In genomic region chr2:72943540-72944395, GRCh38 we compare ENCODE assay signal across 1 cellular context.
TF ChIP-seq lines count a peak whose summit lies in the region.

No MANE protein-coding gene starts in this region.

TF ChIP-seq in HepG2, 621 proteins besides CTCF, POLR2A, EP300 and RAD21 (continued from another document and continues in another):
- TF ChIP-seq TFDP1 (CRISPR knock-in tag; IDR thresholded peaks at IDR 0.05; ENCODE audit: borderline replicate concordance): no peak
- no peak for TF ChIP-seq ZBTB49 (CRISPR knock-in tag; IDR thresholded peaks at IDR 0.05; ENCODE audit: borderline replicate concordance)
- TF ChIP-seq ZBTB37 (CRISPR knock-in tag; IDR thresholded peaks at IDR 0.05): peak; percentile 42; the same call in 1 of the 2 replicates
- TF ChIP-seq GMEB2 (CRISPR knock-in tag; IDR thresholded peaks at IDR 0.05; ENCODE audit: low read depth): no peak
- no peak for TF ChIP-seq REST (IDR thresholded peaks at IDR 0.05; ENCODE audit: borderline replicate concordance in 1 of 2, low read depth in 1 of 2, low read length in 2 of 2)
- TF ChIP-seq STAG1 (CRISPR knock-in tag; IDR thresholded peaks at IDR 0.05): no peak
- TF ChIP-seq ATF2 (CRISPR knock-in tag; IDR thresholded peaks at IDR 0.05): no peak
- TF ChIP-seq RARG (CRISPR knock-in tag; IDR thresholded peaks at IDR 0.05; ENCODE audit: low read depth): no peak
- no peak for TF ChIP-seq ZNF407 (CRISPR knock-in tag; IDR thresholded peaks at IDR 0.05; ENCODE audit: not compliant biosample characterization)
- TF ChIP-seq ZNF136 (CRISPR knock-in tag; IDR thresholded peaks at IDR 0.05; ENCODE audit: low read depth): no peak
- TF ChIP-seq AGO1 (IDR thresholded peaks at IDR 0.05; ENCODE audit: low read depth, low read length, poor library complexity, severe bottlenecking): no peak
- no peak for TF ChIP-seq PHF5A (CRISPR knock-in tag; IDR thresholded peaks at IDR 0.05; ENCODE audit: low read depth, unreplicated experiment)
- TF ChIP-seq ZBTB20 (CRISPR knock-in tag; IDR thresholded peaks at IDR 0.05; ENCODE audit: borderline replicate concordance, low read depth): no peak
- TF ChIP-seq HOXA9 (CRISPR knock-in tag; IDR thresholded peaks at IDR 0.05; ENCODE audit: borderline replicate concordance): no peak
- peak; percentile 43; the same call in 1 of the 2 replicates for TF ChIP-seq ARID5B (CRISPR knock-in tag; IDR thresholded peaks at IDR 0.05)
- TF ChIP-seq ZNF547 (CRISPR knock-in tag; IDR thresholded peaks at IDR 0.05): 0 out of 2 replicates have a peak, but pooled peaks have one; percentile 31
- TF ChIP-seq ZBTB33 (CRISPR knock-in tag; IDR thresholded peaks at IDR 0.05): no peak
- TF ChIP-seq SRSF1 (optimal IDR thresholded peaks at IDR 0.05; ENCODE audit: low read depth, low read length): no peak
- TF ChIP-seq HOXA7 (CRISPR knock-in tag; IDR thresholded peaks at IDR 0.05): no peak
- no peak for TF ChIP-seq KLF12 (CRISPR knock-in tag; IDR thresholded peaks at IDR 0.05; ENCODE audit: borderline replicate concordance)
- no peak for TF ChIP-seq MIXL1 (CRISPR knock-in tag; IDR thresholded peaks at IDR 0.05)
- no peak for TF ChIP-seq ZNF737 (CRISPR knock-in tag; IDR thresholded peaks at IDR 0.05; ENCODE audit: borderline replicate concordance)
- no peak for TF ChIP-seq ZNF124 (CRISPR knock-in tag; IDR thresholded peaks at IDR 0.05)
- TF ChIP-seq PTBP1 (IDR thresholded peaks at IDR 0.05; ENCODE audit: low read depth, low read length, poor library complexity, severe bottlenecking): no peak
- TF ChIP-seq RBAK (CRISPR knock-in tag; IDR thresholded peaks at IDR 0.05): no peak
